ENCODE assay signal across 27 cellular contexts in the genomic region with DNA sequence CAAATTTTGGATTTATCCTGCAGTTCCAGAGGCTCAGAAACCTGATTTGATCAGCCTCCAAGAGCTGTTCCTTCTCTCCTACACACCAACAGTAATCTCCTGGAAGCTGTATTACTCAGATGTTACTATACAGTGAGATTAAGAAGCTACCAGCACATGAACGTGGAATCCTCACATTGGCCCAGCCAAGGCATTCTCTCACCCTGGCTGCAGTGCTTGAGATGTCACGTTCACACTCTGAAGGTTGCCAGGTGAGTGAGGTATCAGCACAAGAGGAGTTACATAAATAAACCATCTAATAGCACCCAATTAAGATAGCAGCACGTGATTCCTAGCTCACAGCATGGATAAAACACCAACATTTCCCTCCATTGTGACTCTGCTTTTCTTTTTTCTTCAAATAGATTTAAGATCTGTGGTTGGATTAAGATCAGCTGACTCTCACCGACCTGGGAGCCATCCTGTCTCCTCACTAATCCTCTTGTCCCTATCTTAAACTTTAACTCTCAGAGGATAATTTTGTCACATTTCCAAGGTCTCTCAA.
DNase-seq lines count a peak whose midpoint lies in the region; ATAC-seq and TF ChIP-seq lines count a peak whose summit lies in the region.
"Had no signal": no experiment of that assay in that cellular context is flagged by ENCODE, and none has a peak within 500 bp of the region (broad histone marks: within the 10 kb centered on the region; RNA-seq: fewer than 3 reads in every experiment).

No MANE protein-coding gene starts in this region.

- peak in 2 of 3 experiments; percentile 27 to 77 for DNase-seq in NCI-H1417 (lab: John Stamatoyannopoulos, UW)
- DNase-seq in NCI-H1417 treated with DMSO at 0.1 percent for 48 hours (lab: John Stamatoyannopoulos, UW), result no peak
- DNase-seq in NCI-H82 treated with DMSO at 0.1 percent for 48 hours (lab: John Stamatoyannopoulos, UW; ENCODE audit: unreplicated experiment), result peak; percentile 72
- DNase-seq in cardiac muscle cell (ENCODE audit: low read depth in 1 of 2, low spot score in 1 of 2), result peak in 1 of 2 donors; percentile 22
- no peak for DNase-seq in NCI-H2227 (lab: John Stamatoyannopoulos, UW; ENCODE audit: unreplicated experiment)
- no peak for DNase-seq in stimulated activated CD4-positive, alpha-beta T cell treated with anti-CD3 and anti-CD28 coated beads, Interleukin-2, amount 100 ng/mL, for 24 hours
- DNase-seq: activated CD8-positive, alpha-beta T cell treated with anti-CD3 and anti-CD28 coated beads for 36 hours; activated effector memory CD4-positive, alpha-beta T cell treated with Interleukin-2 at 50 U/mL for 16 hours; activated naive CD8-positive, alpha-beta T cell treated with anti-CD3 and anti-CD28 coated beads for 36 hours; activated T-cell treated with anti-CD3 and anti-CD28 coated beads for 4 hours; CD4-positive, alpha-beta T cell; effector memory CD4-positive, alpha-beta T cell; NCI-H1694; NCI-H2227 treated with DMSO at 0.1 percent for 48 hours; NK-92 treated with Interleukin-12 subunit alpha and Interleukin-12 subunit beta, amount 100 ng/mL, for 24 hours; SJCRH30; stimulated activated CD4-positive, alpha-beta T cell treated with anti-CD3 and anti-CD28 coated beads, Interleukin-2, amount 100 ng/mL, for 48 hours; substantia nigra; T-cell had no signal

- H3K27ac ChIP-seq in cardiac muscle cell (peak overlapping the region; percentile 15), parathyroid adenoma (no peak overlapping the region)
- H3K27ac ChIP-seq: 22Rv1, prostate gland, SJCRH30 had no signal

- H3K4me3 ChIP-seq in cardiac muscle cell (no peak overlapping the region), parathyroid adenoma (ENCODE audit: low read depth, low read length) (no peak overlapping the region)
- H3K4me3 ChIP-seq: lung, prostate gland, SJCRH30 had no signal

- H3K9me3 ChIP-seq in cardiac muscle cell (ENCODE audit: low read depth) (no peaks in the 10 kb centered on the region), parathyroid adenoma (ENCODE audit: control insufficient read depth, low read length) (no peaks in the 10 kb centered on the region)
- H3K9me3 ChIP-seq: prostate gland, SJCRH30 had no signal

- no peak for TF ChIP-seq CTCF in cardiac muscle cell (IDR thresholded peaks at IDR 0.05; ENCODE audit: low read depth, low read length)
- no peak for TF ChIP-seq CTCF in parathyroid adenoma (IDR thresholded peaks at IDR 0.05)

- H3K27me3 ChIP-seq in cardiac muscle cell, result no peaks in the 10 kb centered on the region
- H3K27me3 ChIP-seq in parathyroid adenoma (ENCODE audit: control insufficient read depth, insufficient read depth, low read length), result no peaks in the 10 kb centered on the region
- H3K27me3 ChIP-seq: SJCRH30 had no signal

- ATAC-seq in GM18868 (IDR thresholded peaks at IDR 0.05; ENCODE audit: unreplicated experiment), result no peak
- ATAC-seq: activated CD4-positive, CD25-positive, alpha-beta regulatory T cell treated with anti-CD3 and anti-CD28 coated beads, Interleukin-2, amount 50 U/mL, for 24 hours; activated CD8-positive, alpha-beta T cell treated with anti-CD3 and anti-CD28 coated beads for 36 hours; HCT116; stimulated activated effector memory CD8-positive, alpha-beta T cell treated with anti-CD3 and anti-CD28 coated beads, Interleukin-12 subunit alpha, Interleukin-12 subunit beta, amount 100 ng/mL, for 72 hours; T-cell had no signal

- no peak overlapping the region for H3K9ac ChIP-seq in parathyroid adenoma

- H3K4me2 ChIP-seq in parathyroid adenoma (ENCODE audit: low read length), result no peak overlapping the region

- no peaks in the 10 kb centered on the region for H3K79me2 ChIP-seq in parathyroid adenoma

- H3K4me1 ChIP-seq in cardiac muscle cell (ENCODE audit: low read depth) (peaks cover 18% of the 10 kb centered on the region), parathyroid adenoma (no peaks in the 10 kb centered on the region)
- H3K4me1 ChIP-seq: prostate gland, SJCRH30 had no signal

- no peaks in the 10 kb centered on the region for H3K36me3 ChIP-seq in cardiac muscle cell
- H3K36me3 ChIP-seq in parathyroid adenoma (ENCODE audit: control insufficient read depth, insufficient read depth, low read length), result no peaks in the 10 kb centered on the region
- H3K36me3 ChIP-seq: prostate gland, SJCRH30 had no signal

- peak overlapping the region; percentile 22 for H2AFZ ChIP-seq in parathyroid adenoma

Comparison
In these comparisons a context has a peak if more than half of its experiments do, and no peak if none do; other contexts are left out.
1. DNase-seq: peak in NCI-H1417 (2 of 3) and NCI-H82 treated with DMSO at 0.1 percent for 48 hours (single experiment); none in NCI-H1417 treated with DMSO at 0.1 percent for 48 hours (single experiment), NCI-H2227 (single experiment) and stimulated activated CD4-positive, alpha-beta T cell treated with anti-CD3 and anti-CD28 coated beads, Interleukin-2, amount 100 ng/mL, for 24 hours (0 of 2).